12 cellular contexts compared by ENCODE assay signal in the genomic region with DNA sequence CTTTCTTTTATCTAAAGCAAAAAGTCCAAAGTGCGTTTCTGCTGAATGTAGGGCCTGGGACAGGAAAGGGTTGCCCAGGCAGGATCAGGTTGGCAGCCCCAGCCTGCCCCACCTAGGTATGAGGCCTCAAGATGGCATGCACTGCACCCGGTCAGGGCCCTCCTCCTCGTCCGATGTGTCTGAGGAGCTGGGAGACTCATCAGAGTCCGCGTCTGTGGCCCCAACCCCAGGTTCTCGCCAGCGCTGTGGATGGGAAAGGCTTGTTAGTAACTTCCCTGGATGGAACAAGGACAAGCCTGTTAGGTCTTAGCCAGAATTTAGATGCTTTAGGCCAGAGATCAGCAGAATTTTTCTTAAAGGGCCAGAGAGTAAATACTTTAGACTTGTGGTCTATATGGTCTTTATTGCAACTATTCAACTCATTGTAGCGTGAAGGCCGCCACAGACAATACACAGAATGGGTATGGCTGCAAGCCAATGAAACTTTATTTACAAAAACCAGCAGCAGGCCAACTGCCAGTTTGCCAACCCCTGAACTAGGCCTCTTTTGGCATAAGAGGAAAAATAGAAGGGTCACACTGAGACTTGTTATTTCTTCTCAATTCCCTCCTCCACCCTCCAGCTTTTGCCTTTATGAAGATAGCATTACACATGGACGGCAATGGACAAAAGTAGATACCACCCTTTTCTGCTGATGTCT. TPM values are rescaled to one million over a fixed set of nuclear protein-coding genes. Genes with fewer than 3 reads are reported as not detected.
DNase-seq lines count a peak whose midpoint lies in the region; ATAC-seq and TF ChIP-seq lines count a peak whose summit lies in the region.
"Had no signal": no experiment of that assay in that cellular context is flagged by ENCODE, and none has a peak within 500 bp of the region (broad histone marks: within the 10 kb centered on the region; RNA-seq: fewer than 3 reads in every experiment).

No MANE protein-coding gene starts in this region.

- intact Hi-C loops in left ventricle myocardium inferior (cut with micrococcal nuclease): no loop called here
- intact Hi-C loops in sciatic nerve (cut with DNase I): loop anchor here (10.0 kb wide), 1 partner anchor 123 kb away; the partner anchor contains the start of gene IGSF8

- DNase-seq in DMS153 treated with DMSO at 0.1 percent for 48 hours (lab: John Stamatoyannopoulos, UW; ENCODE audit: unreplicated experiment) (peak; percentile 36), left ventricle myocardium inferior (no peak), sciatic nerve (ENCODE audit: low spot score) (no peak)
- no peak for DNase-seq in activated CD4-positive, CD25-positive, alpha-beta regulatory T cell treated with anti-CD3 and anti-CD28 coated beads, Interleukin-2, amount 50 U/mL, for 72 hours
- DNase-seq in activated naive CD8-positive, alpha-beta T cell treated with anti-CD3 and anti-CD28 coated beads, Interleukin-2, amount 50 U/mL, for 24 hours: no peak
- DNase-seq: EL; NCI-H2029 treated with DMSO at 0.1 percent for 48 hours; stimulated activated CD4-positive, alpha-beta T cell treated with anti-CD3 and anti-CD28 coated beads, Interleukin-1b, Interleukin-23, amount 100 ng/mL, for 48 hours had no signal

- no peak overlapping the region for H3K4me3 ChIP-seq in left ventricle myocardium inferior

- peaks cover 36% of the 10 kb centered on the region for H3K36me3 Mint-ChIP-seq in activated T-helper 17 cell treated with anti-CD3 and anti-CD28 coated beads, Interleukin-2, amount 50 U/mL, for 72 hours (ENCODE audit: low read depth)
- peaks cover 52% of the 10 kb centered on the region for H3K36me3 Mint-ChIP-seq in activated naive CD8-positive, alpha-beta T cell treated with anti-CD3 and anti-CD28 coated beads, Interleukin-2, amount 50 U/mL, for 24 hours (ENCODE audit: low read depth)

- no peaks in the 10 kb centered on the region for H3K9me3 Mint-ChIP-seq in activated T-helper 17 cell treated with anti-CD3 and anti-CD28 coated beads, Interleukin-2, amount 50 U/mL, for 72 hours
- H3K9me3 Mint-ChIP-seq in activated naive CD8-positive, alpha-beta T cell treated with anti-CD3 and anti-CD28 coated beads, Interleukin-2, amount 50 U/mL, for 24 hours: no peaks in the 10 kb centered on the region

- H3K4me1 ChIP-seq in left ventricle myocardium inferior: peaks cover 60% of the 10 kb centered on the region

- no peak for ATAC-seq in activated T-helper 17 cell treated with anti-CD3 and anti-CD28 coated beads, Interleukin-2, amount 50 U/mL, for 72 hours (replicated peaks)
- ATAC-seq in sciatic nerve: peak; percentile 49
- no peak for ATAC-seq in GM21367 (IDR thresholded peaks at IDR 0.05; ENCODE audit: unreplicated experiment)
- ATAC-seq in activated naive CD8-positive, alpha-beta T cell treated with anti-CD3 and anti-CD28 coated beads, Interleukin-2, amount 50 U/mL, for 24 hours: no peak
- no peak for ATAC-seq in GM19351 (IDR thresholded peaks at IDR 0.05; ENCODE audit: unreplicated experiment)

- peak overlapping the region; percentile 66 for H3K27ac ChIP-seq in left ventricle myocardium inferior (replicated peaks)

- H3K27ac Mint-ChIP-seq in activated T-helper 17 cell treated with anti-CD3 and anti-CD28 coated beads, Interleukin-2, amount 50 U/mL, for 72 hours: peak overlapping the region; percentile 49
- H3K27ac Mint-ChIP-seq in activated naive CD8-positive, alpha-beta T cell treated with anti-CD3 and anti-CD28 coated beads, Interleukin-2, amount 50 U/mL, for 24 hours: no peak overlapping the region

- peaks cover 90% of the 10 kb centered on the region for H3K36me3 ChIP-seq in left ventricle myocardium inferior

- H3K9me3 ChIP-seq in left ventricle myocardium inferior (replicated peaks): no peaks in the 10 kb centered on the region

- no peaks in the 10 kb centered on the region for H3K27me3 Mint-ChIP-seq in activated T-helper 17 cell treated with anti-CD3 and anti-CD28 coated beads, Interleukin-2, amount 50 U/mL, for 72 hours
- H3K27me3 Mint-ChIP-seq in activated naive CD8-positive, alpha-beta T cell treated with anti-CD3 and anti-CD28 coated beads, Interleukin-2, amount 50 U/mL, for 24 hours: no peaks in the 10 kb centered on the region

- no peaks in the 10 kb centered on the region for H3K27me3 ChIP-seq in left ventricle myocardium inferior (ENCODE audit: low read depth)

- no peaks in the 10 kb centered on the region for H3K4me1 Mint-ChIP-seq in activated T-helper 17 cell treated with anti-CD3 and anti-CD28 coated beads, Interleukin-2, amount 50 U/mL, for 72 hours
- H3K4me1 Mint-ChIP-seq in activated naive CD8-positive, alpha-beta T cell treated with anti-CD3 and anti-CD28 coated beads, Interleukin-2, amount 50 U/mL, for 24 hours: no peaks in the 10 kb centered on the region

- TF ChIP-seq CTCF in left ventricle myocardium inferior (IDR thresholded peaks at IDR 0.05; ENCODE audit: borderline replicate concordance): no peak

- no peak overlapping the region for H3K4me3 Mint-ChIP-seq in activated T-helper 17 cell treated with anti-CD3 and anti-CD28 coated beads, Interleukin-2, amount 50 U/mL, for 72 hours
- H3K4me3 Mint-ChIP-seq in activated naive CD8-positive, alpha-beta T cell treated with anti-CD3 and anti-CD28 coated beads, Interleukin-2, amount 50 U/mL, for 24 hours: no peak overlapping the region

RNA-seq across cellular contexts. Expression of gene PEA15, which starts 12.4 kb away (rescaled TPM):
- 10 to 100 TPM; 48.7 to 49.4 TPM for total RNA-seq in activated T-helper 17 cell treated with anti-CD3 and anti-CD28 coated beads, Interleukin-2, amount 50 U/mL, for 72 hours
- total RNA-seq in left ventricle myocardium inferior (280 TPM), sciatic nerve (324 TPM)

RNA-seq across cellular contexts. Expression of gene CASQ1, which starts 27.2 kb away (rescaled TPM):
- total RNA-seq in activated T-helper 17 cell treated with anti-CD3 and anti-CD28 coated beads, Interleukin-2, amount 50 U/mL, for 72 hours: not detected
- 39.2 TPM for total RNA-seq in left ventricle myocardium inferior
- 1.1 TPM for total RNA-seq in sciatic nerve
- total RNA-seq: T-helper 1 cell treated with Interleukin-12 subunit alpha and Interleukin-12 subunit beta and Interleukin-4 antibody, amounts not matched to agents 30 ng/mL and 1 ng/mL, for 36 hours had no signal

RNA-seq across cellular contexts. Expression of gene DCAF8, which starts 44.7 kb away (rescaled TPM):
- 100 to 1,000 TPM; 126 to 175 TPM for total RNA-seq in activated T-helper 17 cell treated with anti-CD3 and anti-CD28 coated beads, Interleukin-2, amount 50 U/mL, for 72 hours
- 162 TPM for total RNA-seq in left ventricle myocardium inferior
- total RNA-seq in sciatic nerve: 142 TPM

Comparison
In these comparisons a context has a peak if more than half of its experiments do, and no peak if none do; other contexts are left out.
1. RNA of gene CASQ1, which starts 27.2 kb away (total RNA-seq): 39.2 TPM in left ventricle myocardium inferior (single experiment); 1.1 TPM in sciatic nerve (single experiment) and not detected in activated T-helper 17 cell treated with anti-CD3 and anti-CD28 coated beads, Interleukin-2, amount 50 U/mL, for 72 hours; every median in the first group is over 10 times any median in the second.